In genomic region chr18:1039421-1039820, GRCh38 we compare ENCODE assay signal across 9 cellular contexts.
"Had no signal": no experiment of that assay in that cellular context is flagged by ENCODE, and none has a peak within 500 bp of the region (broad histone marks: within the 10 kb centered on the region; RNA-seq: fewer than 3 reads in every experiment).

No MANE protein-coding gene starts in this region.

- DNase-seq: GM23248, GOT3, H7, H9, HCEC 1CT, HFFc6 had no signal

- H3K9me3 ChIP-seq: HAP-1 had no signal

- H2AFZ ChIP-seq: GM23248, GM23338 had no signal

- H3K4me2 ChIP-seq: GM23338 had no signal

- H3K27ac ChIP-seq: GM23248 had no signal

- H3K9ac ChIP-seq: GM23248 had no signal

- H3K4me3 ChIP-seq: GM23248, GM23338, HAP-1 had no signal

- H3K4me3 Mint-ChIP-seq: GM23338, H9, HFFc6 had no signal

- H3K27ac Mint-ChIP-seq: GM23338, HFFc6 had no signal

- H3K4me1 Mint-ChIP-seq: GM23338 had no signal

- H3K4me1 ChIP-seq: HAP-1 had no signal

- H3K36me3 ChIP-seq: HAP-1 had no signal

- ATAC-seq: GM23338, HCT116 had no signal
